ENCODE assay signal across 23 cellular contexts in genomic region chr15:48533982-48534381, GRCh38.
"Had no signal": no experiment of that assay in that cellular context is flagged by ENCODE, and none has a peak within 500 bp of the region (broad histone marks: within the 10 kb centered on the region; RNA-seq: fewer than 3 reads in every experiment).

No MANE protein-coding gene starts in this region.

- H3K9me3 ChIP-seq: right atrium auricular region, uterus had no signal

- DNase-seq: activated CD4-positive, alpha-beta T cell treated with anti-CD3 and anti-CD28 coated beads for 36 hours; activated CD4-positive, alpha-beta T cell treated with anti-CD3 and anti-CD28 coated beads, Interleukin-2, amount 50 U/mL, for 4 hours; activated CD4-positive, CD25-positive, alpha-beta regulatory T cell; activated CD8-positive, alpha-beta memory T cell treated with anti-CD3 and anti-CD28 coated beads for 24 hours; activated effector memory CD4-positive, alpha-beta T cell treated with anti-CD3 and anti-CD28 coated beads, Interleukin-2, amount 50 U/mL, for 16 hours; activated naive CD4-positive, alpha-beta T cell treated with anti-CD3 and anti-CD28 coated beads for 36 hours; activated naive CD8-positive, alpha-beta T cell treated with anti-CD3 and anti-CD28 coated beads for 36 hours; brain microvascular endothelial cell; caudate nucleus; effector CD8-positive, alpha-beta T cell; foreskin melanocyte; islet precursor cell; naive B cell; nucleus accumbens; stimulated activated CD4-positive, alpha-beta T cell treated with anti-CD3 and anti-CD28 coated beads, Interleukin-1b, Interleukin-23, amount 100 ng/mL, for 48 hours; stimulated activated CD4-positive, alpha-beta T cell treated with anti-CD3 and anti-CD28 coated beads, Interleukin-4, amount 100 ng/mL, for 4 hours; stimulated activated CD8-positive, alpha-beta memory T cell treated with anti-CD3 and anti-CD28 coated beads, Interleukin-4, amount 100 ng/mL, for 48 hours; stimulated activated naive CD8-positive, alpha-beta T cell treated with anti-CD3 and anti-CD28 coated beads, Interleukin-15, amount 100 ng/mL, for 72 hours; substantia nigra; uterus had no signal

- H3K27me3 ChIP-seq: brain microvascular endothelial cell, right atrium auricular region, uterus had no signal

- ATAC-seq: activated CD4-positive, alpha-beta T cell treated with anti-CD3 and anti-CD28 coated beads for 36 hours; stimulated activated memory B cell treated with anti-CD40 and anti-IgM and Interleukin-4, amounts not matched to agents 10 μg/mL and 1 μg/mL and 100 μg/mL, for 72 hours; stimulated activated naive CD8-positive, alpha-beta T cell treated with anti-CD3 and anti-CD28 coated beads, Interleukin-15, amount 100 ng/mL, for 72 hours had no signal

- H3K27ac ChIP-seq: brain microvascular endothelial cell, right atrium auricular region, uterus had no signal

- H3K4me1 ChIP-seq: uterus had no signal

- H3K36me3 ChIP-seq: uterus had no signal

- H3K4me3 ChIP-seq: right atrium auricular region, smooth muscle cell, uterus had no signal
